8 cellular contexts compared by ENCODE assay signal in genomic region chr11:18633256-18634139, GRCh38. TPM values are rescaled to one million over a fixed set of nuclear protein-coding genes. Genes with fewer than 3 reads are reported as not detected.
DNase-seq lines count a peak whose midpoint lies in the region; ATAC-seq and TF ChIP-seq lines count a peak whose summit lies in the region.

No MANE protein-coding gene starts in this region.

- H3K27ac ChIP-seq in 22Rv1 (peak overlapping the region; percentile 76), SJCRH30 (peak overlapping the region; percentile 91)

- H3K36me3 ChIP-seq in SJCRH30 (no peaks in the 10 kb centered on the region), neuron (ENCODE audit: insufficient read depth, low read length) (no peaks in the 10 kb centered on the region)

- peaks cover 10% of the 10 kb centered on the region for H3K4me1 Mint-ChIP-seq in endothelial cell (ENCODE audit: unreplicated experiment)

- peak; percentile 59 for ATAC-seq in GM18508 (IDR thresholded peaks at IDR 0.05; ENCODE audit: insufficient read depth, unreplicated experiment)
- ATAC-seq in HG02938 (IDR thresholded peaks at IDR 0.05; ENCODE audit: unreplicated experiment), result peak; percentile 47

- no peak overlapping the region for H2AFZ ChIP-seq in neuron (ENCODE audit: low read depth, low read length)

- peaks cover 7% of the 10 kb centered on the region for H3K27me3 Mint-ChIP-seq in endothelial cell (ENCODE audit: unreplicated experiment)

- H3K27me3 ChIP-seq in SJCRH30 (no peaks in the 10 kb centered on the region), neuron (ENCODE audit: insufficient read depth, low read length) (no peaks in the 10 kb centered on the region)

- peak overlapping the region; percentile 100 for H3K4me3 Mint-ChIP-seq in endothelial cell (ENCODE audit: unreplicated experiment)

- peak overlapping the region; percentile 67 for H3K4me3 ChIP-seq in SJCRH30
- peak overlapping the region; percentile 89 for H3K4me3 ChIP-seq in neuron (ENCODE audit: low read length)

- TF ChIP-seq CTCF in 22Rv1 (IDR thresholded peaks at IDR 0.05) (no peak), endothelial cell (IDR thresholded peaks at IDR 0.05; ENCODE audit: unreplicated experiment) (no peak)

- no peak for DNase-seq in SJCRH30
- no peak for DNase-seq in endothelial cell (ENCODE audit: low spot score)
- DNase-seq in effector CD8-positive, alpha-beta T cell (lab: John Stamatoyannopoulos, UW), result no peak
- no peak for DNase-seq in inferior parietal cortex (ENCODE audit: extremely low spot score)

- H3K9me3 Mint-ChIP-seq in endothelial cell (ENCODE audit: unreplicated experiment), result no peaks in the 10 kb centered on the region

- H3K9me3 ChIP-seq in SJCRH30 (replicated peaks) (no peaks in the 10 kb centered on the region), neuron (ENCODE audit: low read length) (no peaks in the 10 kb centered on the region)

- peak overlapping the region; percentile 100 for H3K27ac Mint-ChIP-seq in endothelial cell (ENCODE audit: unreplicated experiment)

- no peaks in the 10 kb centered on the region for H3K36me3 Mint-ChIP-seq in endothelial cell (ENCODE audit: low read depth, unreplicated experiment)

- 0 out of 2 replicates have a peak, but pooled peaks cover 4% of the 10 kb centered on the region for H3K4me1 ChIP-seq in SJCRH30
- H3K4me1 ChIP-seq in neuron (ENCODE audit: insufficient read depth, low read length), result peaks cover 16% of the 10 kb centered on the region

RNA-seq across cellular contexts. Expression of gene SPTY2D1, which starts 0.6 kb away (rescaled TPM):
- total RNA-seq in SJCRH30 (2014; rRNA removed; shearing (Covaris generic)), result 21.9 and 23.8 TPM in 2 replicates
- total RNA-seq in endothelial cell (ENCODE audit: unreplicated experiment), result 19.9 TPM

RNA-seq across cellular contexts. Expression of gene MISFA, which starts 33.9 kb away (rescaled TPM):
- total RNA-seq in SJCRH30 (2014; rRNA removed; shearing (Covaris generic)), result 2.1 and 2.5 TPM in 2 replicates
- 2.8 TPM for total RNA-seq in endothelial cell (ENCODE audit: unreplicated experiment)

RNA-seq across cellular contexts. Expression of gene UEVLD, which starts 45.0 kb away (rescaled TPM):
- total RNA-seq in SJCRH30 (2014; rRNA removed; shearing (Covaris generic)), result 14.9 and 17.8 TPM in 2 replicates
- total RNA-seq in endothelial cell (ENCODE audit: unreplicated experiment), result 13.2 TPM
